In the genomic region with DNA sequence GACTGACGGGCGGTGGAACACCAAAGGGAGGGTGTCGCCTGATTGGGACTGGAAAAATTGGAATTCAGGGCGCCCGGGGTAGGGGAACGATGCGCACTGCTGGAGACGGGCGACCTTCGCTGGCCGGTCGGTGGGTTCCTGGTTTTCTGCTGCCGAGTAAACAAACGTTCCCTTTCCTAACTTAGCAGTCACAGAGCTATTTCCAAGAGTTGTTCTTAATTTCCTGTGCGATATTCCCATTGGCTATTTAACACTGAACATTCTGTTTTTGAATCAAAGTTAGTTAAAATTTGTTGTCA, we compare ENCODE assay signal across 8 cellular contexts. TPM values are rescaled to one million over a fixed set of nuclear protein-coding genes. Genes with fewer than 3 reads are reported as not detected.
DNase-seq lines count a peak whose midpoint lies in the region; ATAC-seq, FAIRE-seq and TF ChIP-seq lines count a peak whose summit lies in the region.

No MANE protein-coding gene starts in this region.

- peak overlapping the region; percentile 30 to 54 for H3K18ac ChIP-seq in mesenchymal stem cell (ENCODE audit: low read depth in 1 of 2, low read length in 2 of 2)

- peak overlapping the region; percentile 90 for H2AFZ ChIP-seq in MM.1S (ENCODE audit: low read length)
- peak overlapping the region; percentile 75 for H2AFZ ChIP-seq in mesenchymal stem cell (ENCODE audit: low read depth, low read length)

- H2AK5ac ChIP-seq in mesenchymal stem cell (ENCODE audit: low read length, severe bottlenecking), result no peak overlapping the region

- TF ChIP-seq CTCF in MM.1S (IDR thresholded peaks at IDR 0.05; ENCODE audit: low read length), result no peak

- H3K4me2 ChIP-seq in MM.1S (ENCODE audit: low read depth, low read length), result peak overlapping the region; percentile 76
- H3K4me2 ChIP-seq in mesenchymal stem cell (ENCODE audit: low read length, poor library complexity, severe bottlenecking), result peak overlapping the region; percentile 88

- no peak overlapping the region for H2BK120ac ChIP-seq in mesenchymal stem cell (ENCODE audit: low read depth, low read length)

- H2BK5ac ChIP-seq in mesenchymal stem cell (ENCODE audit: low read depth, low read length, poor library complexity, severe bottlenecking), result no peak overlapping the region

- no peak overlapping the region for H3K14ac ChIP-seq in mesenchymal stem cell (ENCODE audit: low read length in 2 of 2)

- H3K9me2 ChIP-seq in MM.1S (replicated peaks; ENCODE audit: insufficient read depth, low read length), result no peaks in the 10 kb centered on the region

- no peaks in the 10 kb centered on the region for H3K27me3 ChIP-seq in MM.1S (replicated peaks; ENCODE audit: insufficient read depth, low read length)
- H3K27me3 ChIP-seq in mesenchymal stem cell (ENCODE audit: control insufficient read depth in 1 of 2, insufficient read depth in 1 of 2, low read length in 2 of 2), result no peaks in the 10 kb centered on the region

- peak; percentile 14 for ATAC-seq in GM21619 (IDR thresholded peaks at IDR 0.05; ENCODE audit: unreplicated experiment)

- H3K4me1 ChIP-seq in MM.1S (ENCODE audit: low read length) (peaks cover 8% of the 10 kb centered on the region), mesenchymal stem cell (ENCODE audit: control insufficient read depth, insufficient read depth, low read depth, low read length) (no peaks in the 10 kb centered on the region)

- peaks cover 8% of the 10 kb centered on the region for H3K79me2 ChIP-seq in MM.1S (ENCODE audit: low read length)

- H2BK15ac ChIP-seq in mesenchymal stem cell (ENCODE audit: low read depth, poor library complexity, severe bottlenecking), result no peak overlapping the region

- peak overlapping the region; percentile 64; the same call in 1 of the 2 replicates for H3K9ac ChIP-seq in MM.1S (ENCODE audit: low read length)
- peak overlapping the region; percentile 91 for H3K9ac ChIP-seq in mesenchymal stem cell (ENCODE audit: low read length)

- H2BK12ac ChIP-seq in mesenchymal stem cell (ENCODE audit: low read length in 2 of 2), result no peak overlapping the region

- H4K20me1 ChIP-seq in MM.1S (ENCODE audit: insufficient read depth, low read length), result no peaks in the 10 kb centered on the region

- under 1% methylated on average over 13 of the region's 15 CpGs for WGBS in mesenchymal stem cell

- FAIRE-seq in urothelium cell line (lab: Jason Lieb, UNC), result no peak

- no peaks in the 10 kb centered on the region for H3K36me3 ChIP-seq in MM.1S (replicated peaks; ENCODE audit: insufficient read depth, low read length)
- no peaks in the 10 kb centered on the region for H3K36me3 ChIP-seq in mesenchymal stem cell (ENCODE audit: control insufficient read depth in 1 of 2, insufficient read depth in 2 of 2, low read depth in 1 of 2, low read length in 2 of 2)

- H3K4me3 ChIP-seq in MM.1S (ENCODE audit: low read length), result peak overlapping the region; percentile 84
- peak overlapping the region; percentile 80 to 95 for H3K4me3 ChIP-seq in mesenchymal stem cell (ENCODE audit: insufficient read depth in 1 of 2, low read depth in 1 of 2, low read length in 2 of 2)

- DNase-seq in GM03348 (ENCODE audit: low spot score), result peak; percentile 43
- no peak for DNase-seq in MM.1S
- peak; percentile 47 for DNase-seq in dermis blood vessel endothelial cell
- no peak for DNase-seq in mesenchymal stem cell
- DNase-seq in urothelium cell line (ENCODE audit: low spot score), result peak; percentile 19
- DNase-seq in GDM1 (lab: John Stamatoyannopoulos, UW), result no peak
- DNase-seq in activated CD4-positive, CD25-positive, alpha-beta regulatory T cell (lab: John Stamatoyannopoulos, UW), result no peak

- H3K23ac ChIP-seq in mesenchymal stem cell (ENCODE audit: low read length in 2 of 2), result no peak overlapping the region

- no peaks in the 10 kb centered on the region for H3K9me3 ChIP-seq in MM.1S (replicated peaks; ENCODE audit: insufficient read depth, low read length)
- no peaks in the 10 kb centered on the region for H3K9me3 ChIP-seq in mesenchymal stem cell (ENCODE audit: control insufficient read depth, low read length)

- H4K91ac ChIP-seq in mesenchymal stem cell (ENCODE audit: low read length), result no peak overlapping the region

- H3K27ac ChIP-seq in MM.1S (ENCODE audit: low read length), result no peak overlapping the region; the same call in 1 of the 2 replicates
- H3K27ac ChIP-seq in mesenchymal stem cell (ENCODE audit: low read length, poor library complexity, severe bottlenecking), result no peak overlapping the region

- H3F3A ChIP-seq in MM.1S (ENCODE audit: insufficient read depth, low read length), result peaks cover 4% of the 10 kb centered on the region; the same call in 1 of the 2 replicates

- H3K4ac ChIP-seq in mesenchymal stem cell (ENCODE audit: low read depth in 1 of 2, low read length in 2 of 2), result no peak overlapping the region

- H4K8ac ChIP-seq in mesenchymal stem cell (ENCODE audit: low read length), result no peak overlapping the region

- peaks cover 8% of the 10 kb centered on the region for H3K79me1 ChIP-seq in mesenchymal stem cell (replicated peaks; ENCODE audit: low read length, poor library complexity, severe bottlenecking)

RNA-seq across cellular contexts. Expression of a gene that starts 0.7 kb away (rescaled TPM):
- total RNA-seq in dermis blood vessel endothelial cell, result 9.4 and 20.1 TPM in 2 replicates
- 3.9 TPM for polyA plus RNA-seq in mesenchymal stem cell (2013, experiment 1 of 2)
- 4.1 TPM for polyA plus RNA-seq in mesenchymal stem cell (2013, experiment 2 of 2)

RNA-seq across cellular contexts. Expression of a gene that starts 0.8 kb away (rescaled TPM):
- total RNA-seq in dermis blood vessel endothelial cell, result 0.09 TPM in 1 of 2 replicates, not detected in the other
- 0.10 TPM for polyA plus RNA-seq in mesenchymal stem cell (2013, experiment 1 of 2)
- 0.21 TPM for polyA plus RNA-seq in mesenchymal stem cell (2013, experiment 2 of 2)

Comparison
In these comparisons a context has a peak if more than half of its experiments do, and no peak if none do; other contexts are left out.
1. DNase-seq: peak in GM03348 (single experiment), dermis blood vessel endothelial cell (single experiment) and urothelium cell line (single experiment); none in MM.1S (single experiment), mesenchymal stem cell (single experiment), GDM1 (single experiment) and activated CD4-positive, CD25-positive, alpha-beta regulatory T cell (0 of 4).